In the genomic region with DNA sequence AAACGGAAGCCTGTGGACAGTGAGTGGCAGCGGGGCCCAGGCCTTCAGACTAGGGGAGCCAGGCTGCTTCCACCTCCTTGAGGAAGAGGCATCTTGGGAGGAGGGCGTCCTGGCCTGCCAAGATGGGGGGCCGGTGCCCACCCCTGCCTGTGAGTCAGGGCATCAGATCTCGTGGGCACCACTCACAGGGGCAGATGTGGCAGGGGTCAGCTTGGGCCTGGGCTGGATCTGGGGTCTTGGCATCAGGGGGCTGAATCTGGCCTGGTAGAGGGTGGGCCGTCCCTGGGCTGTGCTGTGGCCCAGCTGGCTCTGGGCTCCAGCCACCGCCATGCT, we compare ENCODE assay signal across 1 cellular context.
TF ChIP-seq lines count a peak whose summit lies in the region.

No MANE protein-coding gene starts in this region.

TF ChIP-seq in K562, 482 proteins besides CTCF, POLR2A, EP300 and RAD21:
- TF ChIP-seq ZNF134 (CRISPR knock-in tag; conservative IDR thresholded peaks at IDR 0.05) (peak; percentile 51; the same call in 1 of the 2 replicates), TBP (optimal IDR thresholded peaks at IDR 0.05; ENCODE audit: low read depth, low read length) (no peak)
